Comparison of ENCODE assay signal across 9 cellular contexts in the genomic region with DNA sequence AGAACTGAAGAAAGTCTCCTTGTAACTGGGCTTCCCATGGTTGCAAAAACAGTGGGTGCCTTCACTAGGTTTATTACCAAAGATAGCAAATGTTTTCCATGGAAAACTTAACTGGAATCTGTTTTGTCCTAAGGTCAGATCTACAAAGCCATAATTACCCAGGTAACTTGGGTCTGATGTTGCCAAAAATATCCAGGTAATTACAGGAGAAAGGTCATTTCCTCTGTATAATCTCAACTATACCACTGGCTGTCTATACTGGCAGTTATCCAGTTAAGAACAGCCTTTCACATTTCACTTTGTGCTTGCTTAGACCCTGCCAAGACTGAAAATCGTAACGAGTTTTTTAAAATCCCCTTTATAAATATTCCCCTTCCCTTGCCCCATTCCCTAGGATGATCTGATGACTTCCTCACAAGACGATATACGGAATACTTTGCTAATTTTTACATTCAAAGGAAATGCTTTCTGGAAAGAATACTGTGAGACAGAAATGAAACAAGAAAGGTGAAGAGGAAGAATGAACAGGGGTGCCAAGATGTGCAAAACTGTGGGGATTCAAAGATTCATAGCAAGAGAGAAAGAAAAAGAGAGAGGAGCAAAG.
DNase-seq lines count a peak whose midpoint lies in the region; ATAC-seq and TF ChIP-seq lines count a peak whose summit lies in the region.
"Had no signal": no experiment of that assay in that cellular context is flagged by ENCODE, and none has a peak within 500 bp of the region (broad histone marks: within the 10 kb centered on the region; RNA-seq: fewer than 3 reads in every experiment).

No MANE protein-coding gene starts in this region.

- TF ChIP-seq CTCF in A673 (conservative IDR thresholded peaks at IDR 0.05; ENCODE audit: low read depth, low read length), result no peak
- TF ChIP-seq CTCF in HL-60 (IDR thresholded peaks at IDR 0.05; ENCODE audit: insufficient read depth, low read length), result no peak
- no peak for TF ChIP-seq CTCF in thyroid gland (IDR thresholded peaks at IDR 0.05)

- H3K9me3 Mint-ChIP-seq in central memory CD8-positive, alpha-beta T cell, result no peaks in the 10 kb centered on the region

- DNase-seq in A673 (ENCODE audit: low spot score) (no peak), HL-60 (ENCODE audit: low read depth in 1 of 2, low spot score in 1 of 2) (no peak), thyroid gland (no peak), SJCRH30 (no peak), posterior cingulate gyrus (no peak)
- DNase-seq in central memory CD8-positive, alpha-beta T cell (ENCODE audit: low spot score in 2 of 2), result no peak
- no peak for DNase-seq in stimulated activated CD4-positive, alpha-beta T cell treated with anti-CD3 and anti-CD28 coated beads, Interleukin-15, amount 100 ng/mL, for 24 hours

- H3K36me3 Mint-ChIP-seq in central memory CD8-positive, alpha-beta T cell (ENCODE audit: insufficient read depth), result peaks cover 5% of the 10 kb centered on the region

- BruUV-seq in A673 (replicated peaks; lab: Mats Ljungman, UMichigan), result no TSS peak

- H3K27ac Mint-ChIP-seq in central memory CD8-positive, alpha-beta T cell (ENCODE audit: low read depth), result peak overlapping the region; percentile 8

- H3K4me1 ChIP-seq in A673 (ENCODE audit: insufficient read depth, low read length, poor library complexity, severe bottlenecking) (peaks cover 11% of the 10 kb centered on the region), mucosa of stomach (ENCODE audit: control insufficient read depth, insufficient read depth, low read length) (peaks cover 25% of the 10 kb centered on the region), thyroid gland (peaks cover 0 to 12% of the 10 kb centered on the region in 2 donors), SJCRH30 (peaks cover 18% of the 10 kb centered on the region)

- H3K36me3 ChIP-seq in A673 (ENCODE audit: insufficient read depth, low read length, poor library complexity, severe bottlenecking) (no peaks in the 10 kb centered on the region), mucosa of stomach (ENCODE audit: control insufficient read depth, insufficient read depth, low read length) (no peaks in the 10 kb centered on the region), thyroid gland (no peaks in the 10 kb centered on the region), SJCRH30 (no peaks in the 10 kb centered on the region)

- peaks cover 24% of the 10 kb centered on the region for H3K27me3 Mint-ChIP-seq in central memory CD8-positive, alpha-beta T cell

- POLR2A ChIA-PET in A673 (lab: Charles Lee; ENCODE audit: low non-redundant PET), result no interaction called here

- peak overlapping the region; percentile 68 for H3K9ac ChIP-seq in mucosa of stomach (ENCODE audit: low read length)

- H3K27me3 ChIP-seq in A673 (replicated peaks; ENCODE audit: insufficient read depth, low read depth, low read length, poor library complexity) (no peaks in the 10 kb centered on the region), HL-60 (ENCODE audit: insufficient read depth, poor library complexity, severe bottlenecking) (no peaks in the 10 kb centered on the region), mucosa of stomach (ENCODE audit: control insufficient read depth, insufficient read depth, low read length) (no peaks in the 10 kb centered on the region), thyroid gland (no peaks in the 10 kb centered on the region), SJCRH30 (no peaks in the 10 kb centered on the region)

- H3K4me3 Mint-ChIP-seq in central memory CD8-positive, alpha-beta T cell, result peak overlapping the region; percentile 69

- H3K4me3 ChIP-seq in A673 (ENCODE audit: low read depth, low read length, poor library complexity, severe bottlenecking) (peak overlapping the region; percentile 5), HL-60 (replicated peaks; ENCODE audit: insufficient read depth, low read length) (peak overlapping the region; percentile 35; the same call in 1 of the 2 replicates), mucosa of stomach (ENCODE audit: low read length) (peak overlapping the region; percentile 81), thyroid gland (replicated peaks in 1 of 3) (no peak overlapping the region), SJCRH30 (no peak overlapping the region)
- H3K4me3 ChIP-seq: GM12878 had no signal

- peaks cover 17% of the 10 kb centered on the region for H3K4me1 Mint-ChIP-seq in central memory CD8-positive, alpha-beta T cell

- H3K9me3 ChIP-seq in A673 (ENCODE audit: low read depth, low read length, poor library complexity, severe bottlenecking) (no peaks in the 10 kb centered on the region), mucosa of stomach (ENCODE audit: control insufficient read depth, low read length) (no peaks in the 10 kb centered on the region), thyroid gland (no peaks in the 10 kb centered on the region), SJCRH30 (replicated peaks) (no peaks in the 10 kb centered on the region)

- CTCF ChIA-PET in A673 (lab: Charles Lee), result interaction anchor here (0.7 kb wide), 2 partner anchors 100 to 149 kb away, joined by 3 read pairs; no protein-coding TSS in a partner anchor

- 46 to 54% methylated on average over 4 of the region's 4 CpGs for WGBS in thyroid gland, 2 donors

- intact Hi-C loops in A673 (cut with micrococcal nuclease; ENCODE audit: unreplicated experiment), result no loop called here
- intact Hi-C loops in thyroid gland (cut with DNase I), result no loop called here
- intact Hi-C loops in posterior cingulate gyrus (cut with DNase I), result loop anchor here (5.0 kb wide), 1 partner anchor 104 kb away; the partner anchor contains the start of gene MAML3

- H3K27ac ChIP-seq in A673 (ENCODE audit: low read depth, low read length, poor library complexity, severe bottlenecking) (no peak overlapping the region), HL-60 (replicated peaks) (peak overlapping the region; percentile 75), thyroid gland (no peak overlapping the region), SJCRH30 (no peak overlapping the region)

- no peak for ATAC-seq in central memory CD8-positive, alpha-beta T cell (replicated peaks; ENCODE audit: extremely low read depth, poor library complexity, severe bottlenecking)

- TF ChIP-seq POLR2A in thyroid gland (IDR thresholded peaks at IDR 0.05), result no peak

Comparison
In these comparisons a context has a peak if more than half of its experiments do, and no peak if none do; other contexts are left out.
1. H3K4me3 ChIP-seq: peak in A673 (single experiment), HL-60 (single experiment) and mucosa of stomach (single experiment); none in thyroid gland (0 of 3) and SJCRH30 (single experiment).